ENCODE assay signal across 23 cellular contexts in genomic region chr1:77553568-77554291, GRCh38.
"Had no signal": no experiment of that assay in that cellular context is flagged by ENCODE, and none has a peak within 500 bp of the region (broad histone marks: within the 10 kb centered on the region; RNA-seq: fewer than 3 reads in every experiment).

No MANE protein-coding gene starts in this region.

- H3K9me3 Mint-ChIP-seq: activated CD4-positive, alpha-beta memory T cell treated with anti-CD3 and anti-CD28 coated beads for 36 hours; activated naive CD8-positive, alpha-beta T cell treated with anti-CD3 and anti-CD28 coated beads, Interleukin-2, amount 50 U/mL, for 24 hours; T-helper 1 cell treated with Interleukin-12 subunit alpha and Interleukin-12 subunit beta and Interleukin-4 antibody, amounts not matched to agents 30 μg/mL and 1 μg/mL, for 36 hours had no signal

- H3K4me1 Mint-ChIP-seq: activated naive CD8-positive, alpha-beta T cell treated with anti-CD3 and anti-CD28 coated beads, Interleukin-2, amount 50 U/mL, for 24 hours had no signal

- H3K4me1 ChIP-seq: esophagus muscularis mucosa, gastrocnemius medialis, lower lobe of right lung, psoas muscle, right atrium auricular region, upper lobe of right lung had no signal

- H3K27me3 ChIP-seq: esophagus muscularis mucosa, gastrocnemius medialis, ovary, right atrium auricular region, upper lobe of right lung had no signal

- DNase-seq: activated CD4-positive, alpha-beta memory T cell treated with anti-CD3 and anti-CD28 coated beads for 36 hours; activated CD4-positive, alpha-beta T cell treated with anti-CD3 and anti-CD28 coated beads for 48 hours; activated naive CD4-positive, alpha-beta T cell treated with anti-CD3 and anti-CD28 coated beads for 36 hours; activated naive CD8-positive, alpha-beta T cell treated with anti-CD3 and anti-CD28 coated beads, Interleukin-2, amount 50 U/mL, for 24 hours; activated T-cell treated with anti-CD3 and anti-CD28 coated beads, Interleukin-2, amount 50 U/mL, for 48 hours; cerebellar nuclear complex; gastrocnemius medialis; hypothalamus; left cardiac atrium; lower lobe of right lung; naive thymus-derived CD8-positive, alpha-beta T cell; ovary; psoas muscle; stimulated activated CD4-positive, alpha-beta T cell treated with anti-CD3 and anti-CD28 coated beads, Interleukin-12 subunit alpha, Interleukin-12 subunit beta, amount 100 ng/mL, for 4 hours; stimulated activated CD4-positive, alpha-beta T cell treated with anti-CD3 and anti-CD28 coated beads, Interleukin-4, amount 100 ng/mL, for 4 hours; stimulated activated naive CD8-positive, alpha-beta T cell treated with anti-CD3 and anti-CD28 coated beads, Interleukin-15, Interleukin-2, amounts not matched to agents 100 U/mL and 50 U/mL, for 24 hours; T1000; upper lobe of right lung had no signal

- H3K4me3 ChIP-seq: coronary artery, esophagus muscularis mucosa, gastrocnemius medialis, lower lobe of right lung, ovary, psoas muscle, right atrium auricular region, upper lobe of right lung had no signal

- H3K9me3 ChIP-seq: esophagus muscularis mucosa, gastrocnemius medialis, lower lobe of right lung, ovary, psoas muscle, right atrium auricular region, upper lobe of right lung had no signal

- H3K4me3 Mint-ChIP-seq: activated CD4-positive, alpha-beta memory T cell treated with anti-CD3 and anti-CD28 coated beads for 36 hours; activated naive CD4-positive, alpha-beta T cell treated with anti-CD3 and anti-CD28 coated beads for 36 hours; activated naive CD8-positive, alpha-beta T cell treated with anti-CD3 and anti-CD28 coated beads, Interleukin-2, amount 50 U/mL, for 24 hours; naive thymus-derived CD8-positive, alpha-beta T cell; T-helper 1 cell treated with Interleukin-12 subunit alpha and Interleukin-12 subunit beta and Interleukin-4 antibody, amounts not matched to agents 30 μg/mL and 1 μg/mL, for 36 hours had no signal

- H3K27ac ChIP-seq: coronary artery, esophagus muscularis mucosa, gastrocnemius medialis, lower lobe of right lung, ovary, psoas muscle, right atrium auricular region, upper lobe of right lung had no signal

- FAIRE-seq: islet of Langerhans had no signal

- H3K36me3 Mint-ChIP-seq: activated CD4-positive, alpha-beta memory T cell treated with anti-CD3 and anti-CD28 coated beads for 36 hours had no signal

- H3K36me3 ChIP-seq: gastrocnemius medialis, lower lobe of right lung, ovary, right atrium auricular region, upper lobe of right lung had no signal

- ATAC-seq: activated naive CD8-positive, alpha-beta T cell treated with anti-CD3 and anti-CD28 coated beads, Interleukin-2, amount 50 U/mL, for 24 hours; gastrocnemius medialis; left cardiac atrium; lower lobe of right lung; naive thymus-derived CD8-positive, alpha-beta T cell; psoas muscle; stimulated activated naive CD8-positive, alpha-beta T cell treated with anti-CD3 and anti-CD28 coated beads, Interleukin-15, Interleukin-2, amounts not matched to agents 100 U/mL and 50 U/mL, for 24 hours; upper lobe of right lung had no signal

- H3K27me3 Mint-ChIP-seq: activated CD4-positive, alpha-beta memory T cell treated with anti-CD3 and anti-CD28 coated beads for 36 hours; activated naive CD8-positive, alpha-beta T cell treated with anti-CD3 and anti-CD28 coated beads, Interleukin-2, amount 50 U/mL, for 24 hours; naive thymus-derived CD8-positive, alpha-beta T cell had no signal

- H3K27ac Mint-ChIP-seq: activated CD4-positive, alpha-beta memory T cell treated with anti-CD3 and anti-CD28 coated beads for 36 hours; activated naive CD4-positive, alpha-beta T cell treated with anti-CD3 and anti-CD28 coated beads for 36 hours; activated naive CD8-positive, alpha-beta T cell treated with anti-CD3 and anti-CD28 coated beads, Interleukin-2, amount 50 U/mL, for 24 hours; T-helper 1 cell treated with Interleukin-12 subunit alpha and Interleukin-12 subunit beta and Interleukin-4 antibody, amounts not matched to agents 30 μg/mL and 1 μg/mL, for 36 hours had no signal
